1 cellular context compared by ENCODE assay signal in genomic region chr10:11823989-11824346, GRCh38.
TF ChIP-seq lines count a peak whose summit lies in the region.

No MANE protein-coding gene starts in this region.

TF ChIP-seq in H1, 55 proteins besides CTCF, POLR2A, EP300 and RAD21 (continued from another document):
- TF ChIP-seq E2F6 (IDR thresholded peaks at IDR 0.05) (no peak), HDAC2 (IDR thresholded peaks at IDR 0.05; ENCODE audit: borderline replicate concordance in 1 of 2, low read depth in 2 of 2, low read length in 2 of 2) (no peak), KDM1A (IDR thresholded peaks at IDR 0.05; ENCODE audit: borderline replicate concordance, low read length) (no peak), HDAC6 (IDR thresholded peaks at IDR 0.05; ENCODE audit: low read depth, low read length) (no peak), CHD2 (IDR thresholded peaks at IDR 0.05; ENCODE audit: low read length) (no peak)
